In the genomic region with DNA sequence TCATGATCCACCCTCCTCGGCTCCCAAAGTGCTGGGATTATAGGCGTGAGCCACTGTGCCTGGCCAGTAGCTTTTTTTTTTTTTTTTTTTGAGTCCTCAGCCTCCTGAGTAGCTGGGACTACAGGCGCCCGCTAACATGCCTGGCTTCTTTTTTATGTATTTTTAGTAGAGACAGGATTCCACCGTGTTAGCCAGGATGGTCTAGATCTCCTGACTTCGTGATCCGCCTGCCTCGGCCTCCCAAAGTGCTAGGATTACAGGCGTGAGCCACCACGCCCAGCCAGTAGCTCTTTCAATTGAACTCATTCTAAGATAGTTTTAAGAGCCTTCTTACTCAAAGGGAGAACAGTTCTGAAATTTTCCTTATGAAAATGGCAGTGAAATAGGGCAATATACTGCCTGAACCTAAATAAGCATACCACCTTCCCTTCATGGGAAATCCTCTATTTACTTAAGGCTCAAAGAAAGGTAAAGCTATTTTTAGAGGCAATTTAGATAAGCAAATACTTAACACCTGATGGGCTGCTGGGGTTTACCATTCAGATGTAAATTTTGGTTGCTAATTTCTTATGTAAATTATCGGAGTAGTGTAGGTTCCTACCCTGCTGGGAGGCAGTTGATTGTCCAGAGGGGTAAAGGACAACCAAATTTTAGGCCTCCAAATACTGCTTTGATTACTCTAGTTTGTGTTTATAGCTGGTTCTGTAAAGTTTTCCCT, we compare ENCODE assay signal across 17 cellular contexts.
"Had no signal": no experiment of that assay in that cellular context is flagged by ENCODE, and none has a peak within 500 bp of the region (broad histone marks: within the 10 kb centered on the region; RNA-seq: fewer than 3 reads in every experiment).

No MANE protein-coding gene starts in this region.

- H3K9me3 ChIP-seq: neutrophil, testis, upper lobe of right lung had no signal

- H3K27ac ChIP-seq: brain microvascular endothelial cell, neutrophil, upper lobe of right lung had no signal

- H3K4me1 ChIP-seq: upper lobe of right lung had no signal

- H3K36me3 ChIP-seq: brain microvascular endothelial cell, neutrophil, upper lobe of right lung had no signal

- H3K4me3 ChIP-seq: testis, upper lobe of right lung had no signal

- DNase-seq: activated CD4-positive, alpha-beta memory T cell treated with anti-CD3 and anti-CD28 coated beads, Interleukin-2, amount 10 ng/mL, durations not matched to agents 7 days and 5 days; activated CD4-positive, alpha-beta T cell treated with anti-CD3 and anti-CD28 coated beads for 1 hour; activated gamma-delta T cell; activated naive CD8-positive, alpha-beta T cell treated with anti-CD3 and anti-CD28 coated beads for 36 hours; activated T-cell treated with anti-CD3 and anti-CD28 coated beads, Interleukin-2, amount 50 U/mL, for 48 hours; brain microvascular endothelial cell; cerebellar nuclear complex; erythroblast; glutamatergic neuron; midbrain; stimulated activated CD4-positive, alpha-beta T cell treated with anti-CD3 and anti-CD28 coated beads, Interleukin-15, amount 100 ng/mL, for 24 hours; stimulated activated CD4-positive, alpha-beta T cell treated with anti-CD3 and anti-CD28 coated beads, Interleukin-4, amount 100 ng/mL, for 4 hours; stimulated activated naive CD8-positive, alpha-beta T cell treated with anti-CD3 and anti-CD28 coated beads, Interleukin-15, amount 100 ng/mL, for 72 hours; T-helper 9 cell; testis; upper lobe of right lung had no signal

- H3K27me3 ChIP-seq: brain microvascular endothelial cell, testis, upper lobe of right lung had no signal

- ATAC-seq: stimulated activated naive CD8-positive, alpha-beta T cell treated with anti-CD3 and anti-CD28 coated beads, Interleukin-15, amount 100 ng/mL, for 72 hours; upper lobe of right lung had no signal
